In genomic region chr1:234458352-234459027, GRCh38 we compare ENCODE assay signal across 1 cellular context.
TF ChIP-seq lines count a peak whose summit lies in the region.

No MANE protein-coding gene starts in this region.

TF ChIP-seq in HepG2, 621 proteins besides CTCF, POLR2A, EP300 and RAD21 (continued from another document and continues in another):
- TF ChIP-seq, protein P1, sequence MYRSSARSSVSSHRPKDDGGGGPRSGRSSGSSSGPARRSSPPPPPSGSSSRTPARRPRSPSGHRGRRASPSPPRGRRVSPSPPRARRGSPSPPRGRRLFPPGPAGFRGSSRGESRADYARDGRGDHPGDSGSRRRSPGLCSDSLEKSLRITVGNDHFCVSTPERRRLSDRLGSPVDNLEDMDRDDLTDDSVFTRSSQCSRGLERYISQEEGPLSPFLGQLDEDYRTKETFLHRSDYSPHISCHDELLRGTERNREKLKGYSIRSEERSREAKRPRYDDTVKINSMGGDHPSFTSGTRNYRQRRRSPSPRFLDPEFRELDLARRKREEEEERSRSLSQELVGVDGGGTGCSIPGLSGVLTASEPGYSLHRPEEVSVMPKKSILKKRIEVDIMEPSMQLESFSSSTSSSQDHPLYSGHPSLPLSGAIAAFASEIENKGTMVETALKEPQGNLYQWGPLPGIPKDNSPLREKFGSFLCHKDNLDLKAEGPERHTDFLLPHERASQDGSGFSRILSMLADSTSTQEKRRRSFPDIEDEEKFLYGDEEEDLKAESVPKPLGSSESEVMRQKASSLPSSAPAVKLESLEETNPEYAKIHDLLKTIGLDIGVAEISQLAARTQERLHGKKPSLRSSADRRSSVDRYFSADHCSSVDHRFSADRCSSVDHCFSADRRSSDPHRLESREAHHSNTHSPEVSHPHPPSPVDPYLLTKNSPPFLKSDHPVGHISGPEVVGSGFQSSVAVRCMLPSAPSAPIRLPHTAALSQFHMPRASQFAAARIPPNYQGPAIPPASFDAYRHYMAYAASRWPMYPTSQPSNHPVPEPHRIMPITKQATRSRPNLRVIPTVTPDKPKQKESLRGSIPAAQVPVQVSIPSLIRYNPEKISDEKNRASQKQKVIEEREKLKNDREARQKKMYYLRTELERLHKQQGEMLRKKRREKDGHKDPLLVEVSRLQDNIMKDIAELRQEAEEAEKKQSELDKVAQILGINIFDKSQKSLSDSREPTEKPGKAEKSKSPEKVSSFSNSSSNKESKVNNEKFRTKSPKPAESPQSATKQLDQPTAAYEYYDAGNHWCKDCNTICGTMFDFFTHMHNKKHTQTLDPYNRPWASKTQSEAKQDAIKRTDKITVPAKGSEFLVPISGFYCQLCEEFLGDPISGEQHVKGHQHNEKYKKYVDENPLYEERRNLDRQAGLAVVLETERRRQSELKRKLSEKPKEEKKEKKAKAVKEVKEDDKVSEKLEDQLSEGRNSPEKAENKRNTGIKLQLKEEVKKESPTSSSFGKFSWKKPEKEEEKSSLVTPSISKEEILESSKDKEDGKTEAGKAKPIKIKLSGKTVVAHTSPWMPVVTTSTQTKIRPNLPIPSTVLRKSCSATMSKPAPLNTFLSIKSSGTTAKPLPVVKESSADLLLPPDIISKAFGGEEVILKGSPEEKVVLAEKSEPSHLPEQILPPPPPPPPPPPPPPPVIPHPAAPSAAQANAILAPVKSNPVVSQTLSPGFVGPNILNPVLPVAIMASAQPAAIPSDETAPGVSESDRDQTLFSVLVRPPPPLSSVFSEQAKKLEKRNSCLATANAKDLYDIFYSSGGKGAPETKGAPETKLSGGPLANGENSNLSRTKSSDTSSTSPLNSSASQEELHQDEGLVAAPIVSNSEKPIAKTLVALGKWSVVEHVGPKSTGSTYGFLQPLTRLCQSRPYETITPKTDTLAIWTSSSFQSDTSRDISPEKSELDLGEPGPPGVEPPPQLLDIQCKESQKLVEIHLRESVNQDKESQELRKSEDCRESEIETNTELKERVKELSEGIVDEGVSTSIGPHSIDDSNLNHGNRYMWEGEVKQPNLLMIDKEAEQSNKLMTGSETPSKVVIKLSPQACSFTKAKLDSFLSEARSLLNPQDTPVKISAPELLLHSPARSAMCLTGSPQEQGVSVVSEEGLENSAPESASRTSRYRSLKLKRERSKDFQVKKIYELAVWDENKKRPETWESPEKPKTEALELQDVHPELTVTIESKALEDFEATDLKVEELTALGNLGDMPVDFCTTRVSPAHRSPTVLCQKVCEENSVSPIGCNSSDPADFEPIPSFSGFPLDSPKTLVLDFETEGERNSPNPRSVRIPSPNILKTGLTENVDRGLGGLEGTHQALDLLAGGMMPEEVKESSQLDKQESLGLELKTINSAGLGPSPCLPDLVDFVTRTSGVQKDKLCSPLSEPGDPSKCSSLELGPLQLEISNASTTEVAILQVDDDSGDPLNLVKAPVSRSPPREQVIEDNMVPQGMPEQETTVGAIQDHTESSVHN (CRISPR knock-in tag; IDR thresholded peaks at IDR 0.05): no peak
- TF ChIP-seq ETV5 (CRISPR knock-in tag; IDR thresholded peaks at IDR 0.05; ENCODE audit: borderline replicate concordance) (peak; percentile 31; the same call in 1 of the 2 replicates), CENPT (CRISPR knock-in tag; IDR thresholded peaks at IDR 0.05; ENCODE audit: low read depth) (no peak), HMG20A (CRISPR knock-in tag; IDR thresholded peaks at IDR 0.05; ENCODE audit: borderline replicate concordance) (peak; percentile 64; the same call in 1 of the 2 replicates), RFXAP (CRISPR knock-in tag; IDR thresholded peaks at IDR 0.05; ENCODE audit: borderline replicate concordance) (no peak), ZNF354B (CRISPR knock-in tag; IDR thresholded peaks at IDR 0.05) (no peak), MIER3 (CRISPR knock-in tag; IDR thresholded peaks at IDR 0.05; ENCODE audit: borderline replicate concordance) (peak; percentile 42; the same call in 1 of the 2 replicates), NR2F1 (CRISPR knock-in tag; IDR thresholded peaks at IDR 0.05) (peak in 1 of 2 experiments; percentile 40; a peak in 1 of 4 replicates), ZFP82 (CRISPR knock-in tag; IDR thresholded peaks at IDR 0.05; ENCODE audit: borderline replicate concordance) (no peak), NFE2L2 (IDR thresholded peaks at IDR 0.05; ENCODE audit: low read length) (no peak), DBP (CRISPR knock-in tag; IDR thresholded peaks at IDR 0.05; ENCODE audit: not compliant biosample characterization) (no peak), ZNF558 (CRISPR knock-in tag; IDR thresholded peaks at IDR 0.05; ENCODE audit: borderline replicate concordance) (no peak), LCORL (IDR thresholded peaks at IDR 0.05) (no peak), LCORL (CRISPR knock-in tag; IDR thresholded peaks at IDR 0.05) (peak; percentile 69), PAX8 (CRISPR knock-in tag; IDR thresholded peaks at IDR 0.05; ENCODE audit: borderline replicate concordance) (no peak), REST (IDR thresholded peaks at IDR 0.05; ENCODE audit: borderline replicate concordance in 1 of 2, low read depth in 1 of 2, low read length in 2 of 2) (peak in 1 of 2 experiments; percentile 28; a peak in 1 of 4 replicates), MAFK (conservative IDR thresholded peaks at IDR 0.05 in 1 of 2, IDR thresholded peaks at IDR 0.05 in 1 of 2; ENCODE audit: low read length in 2 of 2) (peak in 1 of 2 experiments; percentile 34; a peak in 1 of 4 replicates), RBM39 (IDR thresholded peaks at IDR 0.05; ENCODE audit: low read depth, low read length, poor library complexity, severe bottlenecking) (no peak), CC2D1A (CRISPR knock-in tag; IDR thresholded peaks at IDR 0.05) (no peak), ZSCAN9 (CRISPR knock-in tag; IDR thresholded peaks at IDR 0.05; ENCODE audit: borderline replicate concordance) (no peak), NKX3-1 (CRISPR knock-in tag; IDR thresholded peaks at IDR 0.05) (no peak), KDM3A (CRISPR knock-in tag; IDR thresholded peaks at IDR 0.05; ENCODE audit: low read depth) (no peak), ATM (IDR thresholded peaks at IDR 0.05; ENCODE audit: borderline replicate concordance) (no peak), TCF7 (IDR thresholded peaks at IDR 0.05; ENCODE audit: low read depth) (peak; percentile 77), FOXP1 (IDR thresholded peaks at IDR 0.05) (0 out of 2 replicates have a peak, but pooled peaks have one; percentile 33), FOXP1 (CRISPR knock-in tag; IDR thresholded peaks at IDR 0.05) (peak; percentile 82), SP140L (CRISPR knock-in tag; IDR thresholded peaks at IDR 0.05; ENCODE audit: borderline replicate concordance) (no peak), SMC3 (IDR thresholded peaks at IDR 0.05; ENCODE audit: low read length) (peak; percentile 18; the same call in 1 of the 2 replicates), CEBPG (CRISPR knock-in tag; IDR thresholded peaks at IDR 0.05) (peak; percentile 51)
- TF ChIP-seq, protein P2, sequence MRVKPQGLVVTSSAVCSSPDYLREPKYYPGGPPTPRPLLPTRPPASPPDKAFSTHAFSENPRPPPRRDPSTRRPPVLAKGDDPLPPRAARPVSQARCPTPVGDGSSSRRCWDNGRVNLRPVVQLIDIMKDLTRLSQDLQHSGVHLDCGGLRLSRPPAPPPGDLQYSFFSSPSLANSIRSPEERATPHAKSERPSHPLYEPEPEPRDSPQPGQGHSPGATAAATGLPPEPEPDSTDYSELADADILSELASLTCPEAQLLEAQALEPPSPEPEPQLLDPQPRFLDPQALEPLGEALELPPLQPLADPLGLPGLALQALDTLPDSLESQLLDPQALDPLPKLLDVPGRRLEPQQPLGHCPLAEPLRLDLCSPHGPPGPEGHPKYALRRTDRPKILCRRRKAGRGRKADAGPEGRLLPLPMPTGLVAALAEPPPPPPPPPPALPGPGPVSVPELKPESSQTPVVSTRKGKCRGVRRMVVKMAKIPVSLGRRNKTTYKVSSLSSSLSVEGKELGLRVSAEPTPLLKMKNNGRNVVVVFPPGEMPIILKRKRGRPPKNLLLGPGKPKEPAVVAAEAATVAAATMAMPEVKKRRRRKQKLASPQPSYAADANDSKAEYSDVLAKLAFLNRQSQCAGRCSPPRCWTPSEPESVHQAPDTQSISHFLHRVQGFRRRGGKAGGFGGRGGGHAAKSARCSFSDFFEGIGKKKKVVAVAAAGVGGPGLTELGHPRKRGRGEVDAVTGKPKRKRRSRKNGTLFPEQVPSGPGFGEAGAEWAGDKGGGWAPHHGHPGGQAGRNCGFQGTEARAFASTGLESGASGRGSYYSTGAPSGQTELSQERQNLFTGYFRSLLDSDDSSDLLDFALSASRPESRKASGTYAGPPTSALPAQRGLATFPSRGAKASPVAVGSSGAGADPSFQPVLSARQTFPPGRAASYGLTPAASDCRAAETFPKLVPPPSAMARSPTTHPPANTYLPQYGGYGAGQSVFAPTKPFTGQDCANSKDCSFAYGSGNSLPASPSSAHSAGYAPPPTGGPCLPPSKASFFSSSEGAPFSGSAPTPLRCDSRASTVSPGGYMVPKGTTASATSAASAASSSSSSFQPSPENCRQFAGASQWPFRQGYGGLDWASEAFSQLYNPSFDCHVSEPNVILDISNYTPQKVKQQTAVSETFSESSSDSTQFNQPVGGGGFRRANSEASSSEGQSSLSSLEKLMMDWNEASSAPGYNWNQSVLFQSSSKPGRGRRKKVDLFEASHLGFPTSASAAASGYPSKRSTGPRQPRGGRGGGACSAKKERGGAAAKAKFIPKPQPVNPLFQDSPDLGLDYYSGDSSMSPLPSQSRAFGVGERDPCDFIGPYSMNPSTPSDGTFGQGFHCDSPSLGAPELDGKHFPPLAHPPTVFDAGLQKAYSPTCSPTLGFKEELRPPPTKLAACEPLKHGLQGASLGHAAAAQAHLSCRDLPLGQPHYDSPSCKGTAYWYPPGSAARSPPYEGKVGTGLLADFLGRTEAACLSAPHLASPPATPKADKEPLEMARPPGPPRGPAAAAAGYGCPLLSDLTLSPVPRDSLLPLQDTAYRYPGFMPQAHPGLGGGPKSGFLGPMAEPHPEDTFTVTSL (CRISPR knock-in tag; IDR thresholded peaks at IDR 0.05; ENCODE audit: borderline replicate concordance): peak; percentile 46; the same call in 1 of the 2 replicates
- TF ChIP-seq, protein P3, sequence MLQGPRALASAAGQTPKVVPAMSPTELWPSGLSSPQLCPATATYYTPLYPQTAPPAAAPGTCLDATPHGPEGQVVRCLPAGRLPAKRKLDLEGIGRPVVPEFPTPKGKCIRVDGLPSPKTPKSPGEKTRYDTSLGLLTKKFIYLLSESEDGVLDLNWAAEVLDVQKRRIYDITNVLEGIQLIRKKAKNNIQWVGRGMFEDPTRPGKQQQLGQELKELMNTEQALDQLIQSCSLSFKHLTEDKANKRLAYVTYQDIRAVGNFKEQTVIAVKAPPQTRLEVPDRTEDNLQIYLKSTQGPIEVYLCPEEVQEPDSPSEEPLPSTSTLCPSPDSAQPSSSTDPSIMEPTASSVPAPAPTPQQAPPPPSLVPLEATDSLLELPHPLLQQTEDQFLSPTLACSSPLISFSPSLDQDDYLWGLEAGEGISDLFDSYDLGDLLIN (CRISPR knock-in tag; IDR thresholded peaks at IDR 0.05; ENCODE audit: borderline replicate concordance): no peak
- TF ChIP-seq, protein P4, sequence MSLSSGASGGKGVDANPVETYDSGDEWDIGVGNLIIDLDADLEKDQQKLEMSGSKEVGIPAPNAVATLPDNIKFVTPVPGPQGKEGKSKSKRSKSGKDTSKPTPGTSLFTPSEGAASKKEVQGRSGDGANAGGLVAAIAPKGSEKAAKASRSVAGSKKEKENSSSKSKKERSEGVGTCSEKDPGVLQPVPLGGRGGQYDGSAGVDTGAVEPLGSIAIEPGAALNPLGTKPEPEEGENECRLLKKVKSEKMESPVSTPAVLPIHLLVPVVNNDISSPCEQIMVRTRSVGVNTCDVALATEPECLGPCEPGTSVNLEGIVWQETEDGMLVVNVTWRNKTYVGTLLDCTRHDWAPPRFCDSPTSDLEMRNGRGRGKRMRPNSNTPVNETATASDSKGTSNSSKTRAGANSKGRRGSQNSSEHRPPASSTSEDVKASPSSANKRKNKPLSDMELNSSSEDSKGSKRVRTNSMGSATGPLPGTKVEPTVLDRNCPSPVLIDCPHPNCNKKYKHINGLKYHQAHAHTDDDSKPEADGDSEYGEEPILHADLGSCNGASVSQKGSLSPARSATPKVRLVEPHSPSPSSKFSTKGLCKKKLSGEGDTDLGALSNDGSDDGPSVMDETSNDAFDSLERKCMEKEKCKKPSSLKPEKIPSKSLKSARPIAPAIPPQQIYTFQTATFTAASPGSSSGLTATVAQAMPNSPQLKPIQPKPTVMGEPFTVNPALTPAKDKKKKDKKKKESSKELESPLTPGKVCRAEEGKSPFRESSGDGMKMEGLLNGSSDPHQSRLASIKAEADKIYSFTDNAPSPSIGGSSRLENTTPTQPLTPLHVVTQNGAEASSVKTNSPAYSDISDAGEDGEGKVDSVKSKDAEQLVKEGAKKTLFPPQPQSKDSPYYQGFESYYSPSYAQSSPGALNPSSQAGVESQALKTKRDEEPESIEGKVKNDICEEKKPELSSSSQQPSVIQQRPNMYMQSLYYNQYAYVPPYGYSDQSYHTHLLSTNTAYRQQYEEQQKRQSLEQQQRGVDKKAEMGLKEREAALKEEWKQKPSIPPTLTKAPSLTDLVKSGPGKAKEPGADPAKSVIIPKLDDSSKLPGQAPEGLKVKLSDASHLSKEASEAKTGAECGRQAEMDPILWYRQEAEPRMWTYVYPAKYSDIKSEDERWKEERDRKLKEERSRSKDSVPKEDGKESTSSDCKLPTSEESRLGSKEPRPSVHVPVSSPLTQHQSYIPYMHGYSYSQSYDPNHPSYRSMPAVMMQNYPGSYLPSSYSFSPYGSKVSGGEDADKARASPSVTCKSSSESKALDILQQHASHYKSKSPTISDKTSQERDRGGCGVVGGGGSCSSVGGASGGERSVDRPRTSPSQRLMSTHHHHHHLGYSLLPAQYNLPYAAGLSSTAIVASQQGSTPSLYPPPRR (CRISPR knock-in tag; IDR thresholded peaks at IDR 0.05; ENCODE audit: borderline replicate concordance): 0 out of 2 replicates have a peak, but pooled peaks have one; percentile 32
